In the genomic region with DNA sequence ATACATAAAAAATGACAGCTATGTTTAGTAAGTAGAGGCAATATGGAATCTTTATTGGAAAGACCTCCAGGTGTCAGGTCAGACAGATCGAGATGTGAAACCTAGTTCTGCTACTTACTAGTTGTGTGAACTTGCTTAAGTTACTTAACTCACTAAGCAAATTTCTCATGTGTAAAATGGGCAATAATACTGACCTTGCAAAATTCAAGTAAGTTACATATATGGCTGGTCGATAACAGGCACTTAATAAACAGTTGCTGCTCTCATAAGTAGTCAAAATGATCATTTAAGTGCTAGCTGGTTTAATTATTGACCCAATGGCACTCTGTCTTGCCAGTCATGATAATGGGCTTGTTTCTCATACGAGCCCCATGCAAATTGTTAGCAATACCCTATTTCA, we compare ENCODE assay signal across 1 cellular context.
TF ChIP-seq lines count a peak whose summit lies in the region.

No MANE protein-coding gene starts in this region.

TF ChIP-seq in A549, 52 proteins besides CTCF, POLR2A, EP300 and RAD21 (continued from another document):
- no peak for TF ChIP-seq REST (IDR thresholded peaks at IDR 0.05)
- TF ChIP-seq NR3C1 (IDR thresholded peaks at IDR 0.05), result no peak
- TF ChIP-seq, protein P1, sequence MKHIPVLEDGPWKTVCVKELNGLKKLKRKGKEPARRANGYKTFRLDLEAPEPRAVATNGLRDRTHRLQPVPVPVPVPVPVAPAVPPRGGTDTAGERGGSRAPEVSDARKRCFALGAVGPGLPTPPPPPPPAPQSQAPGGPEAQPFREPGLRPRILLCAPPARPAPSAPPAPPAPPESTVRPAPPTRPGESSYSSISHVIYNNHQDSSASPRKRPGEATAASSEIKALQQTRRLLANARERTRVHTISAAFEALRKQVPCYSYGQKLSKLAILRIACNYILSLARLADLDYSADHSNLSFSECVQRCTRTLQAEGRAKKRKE (CRISPR knock-in tag; IDR thresholded peaks at IDR 0.05; ENCODE audit: low read depth), result no peak
TF ChIP-seq in A549: peak in this region for 1.
